In genomic region chr9:127979333-127980055, GRCh38 we compare ENCODE assay signal across 7 cellular contexts. TPM values are rescaled to one million over a fixed set of nuclear protein-coding genes. Genes with fewer than 3 reads are reported as not detected.
DNase-seq lines count a peak whose midpoint lies in the region; ATAC-seq, FAIRE-seq and TF ChIP-seq lines count a peak whose summit lies in the region.

No MANE protein-coding gene starts in this region.

- H2BK5ac ChIP-seq in H1 (ENCODE audit: low read depth, low read length), result no peak overlapping the region

- CTCF ChIA-PET in HCT116 (lab: Charles Lee) (no interaction called here), H1 (lab: Charles Lee; ENCODE audit: partially characterized antibody) (interaction anchor here (0.7 to 7.9 kb wide), 8 partner anchors 22 to 494 kb away, joined by 3 to 49 read pairs (median 5); partner anchors contain the start of gene NAIF1)

- no peak overlapping the region for H2BK120ac ChIP-seq in H1 (replicated peaks; ENCODE audit: low read depth, low read length)

- no peak for TF ChIP-seq EP300 in H1 (IDR thresholded peaks at IDR 0.05; ENCODE audit: borderline replicate concordance in 1 of 2, low read depth in 2 of 2, low read length in 2 of 2)
- no peak for TF ChIP-seq EP300 in transverse colon (IDR thresholded peaks at IDR 0.05; ENCODE audit: low read depth)

- 3% methylated on average over 24 of the region's 24 CpGs; no CpG with 5 or more reads in 1 of the 2 experiments for WGBS in H1 (ENCODE audit: extremely low coverage in 1 of 2, insufficient coverage in 1 of 2, insufficient read length in 1 of 2, insufficient replicate concordance in 2 of 2, low coverage in 1 of 2, low lambda C conversion rate in 2 of 2, missing lambda C conversion rate in 1 of 2), 2 experiments
- WGBS in mesodermal cell (ENCODE audit: insufficient coverage in 2 of 2), 2 experiments, result 0 to 3% methylated on average over 14 to 17 of the region's 24 CpGs
- WGBS in transverse colon (ENCODE audit: low coverage in 1 of 2), 2 donors, result 2% methylated on average over 23 of the region's 24 CpGs; no CpG with 5 or more reads in 1 of the 2 donors

- BruUV-seq in HCT116 (replicated peaks; lab: Mats Ljungman, UMichigan), result no TSS peak

- TF ChIP-seq RAD21 in HCT116 (IDR thresholded peaks at IDR 0.05; ENCODE audit: low read depth) (no peak), H1 (IDR thresholded peaks at IDR 0.05 in 1 of 2, conservative IDR thresholded peaks at IDR 0.05 in 1 of 2; ENCODE audit: low read depth in 2 of 2, low read length in 2 of 2) (0 out of 4 replicates have a peak, but pooled peaks of 1 of the 2 experiments have one; percentile 0)

- H3K14ac ChIP-seq in H1 (ENCODE audit: insufficient read length), result peak overlapping the region; percentile 87

- H3K9ac ChIP-seq in HCT116 (ENCODE audit: low read length), result peak overlapping the region; percentile 73
- peak overlapping the region; percentile 93 for H3K9ac ChIP-seq in SU-DHL-6 (ENCODE audit: low read length)
- peak overlapping the region in 3 of 4 experiments; percentile 38 to 59 (median 58); a peak in 6 of 7 replicates for H3K9ac ChIP-seq in H1 (replicated peaks in 1 of 4; ENCODE audit: extremely low read depth in 1 of 4, low read depth in 3 of 4, low read length in 3 of 4)

- no peak overlapping the region for H3K23ac ChIP-seq in H1 (ENCODE audit: insufficient read length)

- H3K4me1 ChIP-seq in HCT116 (ENCODE audit: control insufficient read depth in 1 of 2, insufficient read depth in 2 of 2, low read length in 2 of 2) (peaks cover 28 to 44% of the 10 kb centered on the region in 2 experiments), H1 (replicated peaks in 1 of 4; ENCODE audit: control insufficient read depth in 3 of 4, insufficient read depth in 4 of 4, low read length in 3 of 4) (peaks cover 4 to 39% (median 30%) of the 10 kb centered on the region in 4 experiments), mesodermal cell (ENCODE audit: control insufficient read depth, insufficient read depth, low read length, poor library complexity, severe bottlenecking) (peaks cover 46% of the 10 kb centered on the region), transverse colon (peaks cover 34 to 55% (median 53%) of the 10 kb centered on the region in 4 donors)

- H3K9me2 ChIP-seq in HCT116 (ENCODE audit: insufficient read depth) (no peaks in the 10 kb centered on the region), SU-DHL-6 (replicated peaks; ENCODE audit: insufficient read depth, low read length) (no peaks in the 10 kb centered on the region)

- H3K18ac ChIP-seq in H1 (ENCODE audit: extremely low read depth, low read length), result peak overlapping the region; percentile 4; the same call in 1 of the 2 replicates

- POLR2A ChIA-PET in HCT116 (lab: Charles Lee), result interaction anchor here (1.8 to 2.8 kb wide), 3 partner anchors 12 to 27 kb away, joined by 5 to 9 read pairs (median 8); no protein-coding TSS in a partner anchor
- POLR2A ChIA-PET in H1 (lab: Charles Lee; ENCODE audit: partially characterized antibody), result interaction anchor here (0.9 to 4.1 kb wide), 12 partner anchors 9 to 122 kb away, joined by 3 to 16 read pairs (median 4); partner anchors contain the start of genes DPM2 and PIP5KL1

- TF ChIP-seq CTCF in HCT116 (IDR thresholded peaks at IDR 0.05 in 2 of 3, conservative IDR thresholded peaks at IDR 0.05 in 1 of 3; ENCODE audit: borderline replicate concordance in 1 of 3, insufficient read depth in 1 of 3, low read depth in 2 of 3, low read length in 2 of 3) (0 out of 6 replicates have a peak, but pooled peaks of 1 of the 3 experiments have one; percentile 4), SU-DHL-6 (IDR thresholded peaks at IDR 0.05; ENCODE audit: insufficient read depth, low read length, poor library complexity, severe bottlenecking) (no peak), H1 (IDR thresholded peaks at IDR 0.05; ENCODE audit: control extremely low read depth in 1 of 3, insufficient read depth in 1 of 3, low read depth in 1 of 3, low read length in 3 of 3) (no peak), transverse colon (IDR thresholded peaks at IDR 0.05) (peak in 1 of 5 experiments; percentile 15), omental fat pad (IDR thresholded peaks at IDR 0.05) (no peak)

- no peaks in the 10 kb centered on the region for H3K9me3 ChIP-seq in HCT116 (ENCODE audit: control insufficient read depth in 1 of 2, insufficient read depth in 1 of 2, low read depth in 1 of 2, low read length in 2 of 2)
- H3K9me3 ChIP-seq in SU-DHL-6 (ENCODE audit: insufficient read depth, low read length), result no peaks in the 10 kb centered on the region
- no peaks in the 10 kb centered on the region for H3K9me3 ChIP-seq in H1 (ENCODE audit: insufficient read depth in 2 of 2, low read depth in 1 of 2, low read length in 1 of 2)
- H3K9me3 ChIP-seq in mesodermal cell (ENCODE audit: control insufficient read depth, low read length), result no peaks in the 10 kb centered on the region
- H3K9me3 ChIP-seq in transverse colon, result no peaks in the 10 kb centered on the region

- no peaks in the 10 kb centered on the region for H4K20me1 ChIP-seq in HCT116 (ENCODE audit: insufficient read depth)
- H4K20me1 ChIP-seq in SU-DHL-6 (ENCODE audit: low read depth, low read length), result no peaks in the 10 kb centered on the region; the same call in 1 of the 2 replicates
- H4K20me1 ChIP-seq in H1 (replicated peaks in 1 of 2; ENCODE audit: control insufficient read depth in 1 of 2, insufficient read depth in 2 of 2, low read length in 2 of 2), result peaks cover 40% of the 10 kb centered on the region in 2 experiments

- H2AK5ac ChIP-seq in H1 (ENCODE audit: low read depth, low read length), result no peak overlapping the region

- H2AFZ ChIP-seq in HCT116 (ENCODE audit: low read depth, low read length, poor library complexity, severe bottlenecking), result no peak overlapping the region
- H2AFZ ChIP-seq in SU-DHL-6 (ENCODE audit: low read depth, low read length, severe bottlenecking), result no peak overlapping the region
- H2AFZ ChIP-seq in H1 (ENCODE audit: low read length), result no peak overlapping the region

- peaks cover 36% of the 10 kb centered on the region for H3K79me1 ChIP-seq in H1 (ENCODE audit: low read depth, low read length)

- RAD21 ChIA-PET in HCT116 (lab: Charles Lee; ENCODE audit: low non-redundant PET in 1 of 2, low total read pairs in 2 of 2, uncharacterized antibody in 2 of 2, unreplicated experiment in 2 of 2), result no interaction called here

- H2BK12ac ChIP-seq in H1 (ENCODE audit: low read depth, low read length), result no peak overlapping the region

- no peak overlapping the region; the same call in 1 of the 2 replicates for H4K8ac ChIP-seq in H1 (ENCODE audit: extremely low read depth, insufficient read depth, low read length)

- in situ Hi-C loops in G401 (cut with HindIII; ENCODE audit: low sequenced_read_pairs) (no loop called here), transverse colon (cut with MboI; ENCODE audit: low pct_ligation_motif_present in 1 of 4, low pct_unique_long_range_greater_than_20kb in 1 of 4, low sequenced_read_pairs in 3 of 4) (no loop called here)

- no peak overlapping the region for H2BK15ac ChIP-seq in H1 (ENCODE audit: low read length)

- DNase-seq in G401 (ENCODE audit: low spot score) (peak; percentile 62), HCT116 (ENCODE audit: low read depth, low spot score) (no peak), H1 (ENCODE audit: low read depth in 1 of 2, low spot score in 2 of 2) (peak in 1 of 2 experiments; percentile 77), transverse colon (peak; percentile 75), omental fat pad (ENCODE audit: low spot score) (no peak)

- peaks cover 67% of the 10 kb centered on the region for H3F3A ChIP-seq in SU-DHL-6 (ENCODE audit: insufficient read depth)

- peak overlapping the region; percentile 64 to 87 for H3K4me3 ChIP-seq in HCT116 (replicated peaks in 1 of 2; ENCODE audit: low read depth in 1 of 2, low read length in 2 of 2)
- peak overlapping the region; percentile 95 for H3K4me3 ChIP-seq in SU-DHL-6 (ENCODE audit: insufficient read depth, low read length, poor library complexity, severe bottlenecking)
- H3K4me3 ChIP-seq in H1 (ENCODE audit: extremely low read depth in 1 of 4, insufficient read depth in 2 of 4, low read depth in 3 of 4, low read length in 4 of 4), result peak overlapping the region; percentile 88 to 99 (median 93)
- H3K4me3 ChIP-seq in mesodermal cell (ENCODE audit: extremely low read depth, insufficient read depth, low read length, poor library complexity, severe bottlenecking), result peak overlapping the region; percentile 76
- peak overlapping the region; percentile 74 to 91 (median 90) for H3K4me3 ChIP-seq in transverse colon

- no peak for TF ChIP-seq POLR2A in HCT116 (IDR thresholded peaks at IDR 0.05; ENCODE audit: borderline replicate concordance, extremely low read depth, insufficient read depth, insufficient read length)
- TF ChIP-seq POLR2A in H1 (IDR thresholded peaks at IDR 0.05; ENCODE audit: control extremely low read depth in 1 of 2, low read depth in 2 of 2, low read length in 2 of 2), result no peak
- peak; percentile 51 for TF ChIP-seq POLR2A in transverse colon (IDR thresholded peaks at IDR 0.05)

- intact Hi-C loops in HCT116 (cut with micrococcal nuclease), result no loop called here
- intact Hi-C loops in transverse colon (cut with DNase I; ENCODE audit: low total_unique reads), result loop anchor here (5.0 to 10.0 kb wide), 2 partner anchors 37 to 65 kb away; no protein-coding TSS in a partner anchor

- ATAC-seq in HCT116, result no peak
- no peak for ATAC-seq in omental fat pad (ENCODE audit: low FRiP score)

- no peak overlapping the region for H4K91ac ChIP-seq in H1 (replicated peaks; ENCODE audit: insufficient read length, low read length)

- H3K79me2 ChIP-seq in HCT116 (ENCODE audit: insufficient read depth, low read length), result peaks cover 58% of the 10 kb centered on the region
- peaks cover 63% of the 10 kb centered on the region for H3K79me2 ChIP-seq in SU-DHL-6 (ENCODE audit: insufficient read depth, low read length)
- H3K79me2 ChIP-seq in H1 (ENCODE audit: control insufficient read depth in 1 of 2, insufficient read depth in 2 of 2, low read length in 2 of 2), result peaks cover 22 to 55% of the 10 kb centered on the region in 2 experiments

- H3K56ac ChIP-seq in H1 (replicated peaks; ENCODE audit: insufficient read length, low read depth, low read length), result no peak overlapping the region

- H3K4ac ChIP-seq in H1 (replicated peaks; ENCODE audit: insufficient read length, low read depth, low read length), result no peak overlapping the region

- H3K36me3 ChIP-seq in HCT116 (ENCODE audit: control insufficient read depth in 1 of 2, insufficient read depth in 2 of 2, low read length in 2 of 2), result no peaks in the 10 kb centered on the region
- H3K36me3 ChIP-seq in SU-DHL-6 (ENCODE audit: low read length), result peaks cover 10% of the 10 kb centered on the region; the same call in 1 of the 2 replicates
- no peaks in the 10 kb centered on the region for H3K36me3 ChIP-seq in H1 (ENCODE audit: control insufficient read depth in 2 of 4, insufficient read depth in 4 of 4, low read length in 3 of 4)
- H3K36me3 ChIP-seq in mesodermal cell (ENCODE audit: control insufficient read depth, insufficient read depth, low read length), result no peaks in the 10 kb centered on the region
- no peaks in the 10 kb centered on the region for H3K36me3 ChIP-seq in transverse colon

- H3K27ac ChIP-seq in HCT116 (ENCODE audit: low read depth, low read length) (peak overlapping the region; percentile 95), SU-DHL-6 (ENCODE audit: low read depth, low read length) (peak overlapping the region; percentile 97), H1 (ENCODE audit: low read depth, low read length) (no peak overlapping the region), mesodermal cell (ENCODE audit: low read depth, low read length, severe bottlenecking) (peak overlapping the region; percentile 30), transverse colon (peak overlapping the region; percentile 94 to 98 (median 98))

- peaks cover 7% of the 10 kb centered on the region; the same call in 1 of the 2 replicates for H3K23me2 ChIP-seq in H1 (ENCODE audit: low read depth, low read length)

- H2BK20ac ChIP-seq in H1 (ENCODE audit: low read length), result no peak overlapping the region

- H3K4me2 ChIP-seq in HCT116 (ENCODE audit: low read length) (peak overlapping the region; percentile 91), SU-DHL-6 (ENCODE audit: low read depth, low read length, poor library complexity, severe bottlenecking) (peak overlapping the region; percentile 92), H1 (ENCODE audit: insufficient read depth in 1 of 2, low read depth in 2 of 2, low read length in 2 of 2) (peak overlapping the region; percentile 73 to 97)

- FAIRE-seq in H1 (lab: Jason Lieb, UNC), result no peak

- no peak overlapping the region for H4K5ac ChIP-seq in H1 (ENCODE audit: insufficient read length, low read depth, low read length)

- no peaks in the 10 kb centered on the region for H3K27me3 ChIP-seq in HCT116 (ENCODE audit: insufficient read depth, low read length)
- H3K27me3 ChIP-seq in SU-DHL-6 (ENCODE audit: low read length), result no peaks in the 10 kb centered on the region
- H3K27me3 ChIP-seq in H1 (replicated peaks in 1 of 4; ENCODE audit: control insufficient read depth in 3 of 4, extremely low read depth in 1 of 4, insufficient read depth in 3 of 4, low read length in 3 of 4), result no peaks in the 10 kb centered on the region
- no peaks in the 10 kb centered on the region for H3K27me3 ChIP-seq in transverse colon

RNA-seq across cellular contexts. Expression of gene EEIG1, which starts 1.3 kb away (rescaled TPM):
- total RNA-seq in G401 (2014; rRNA removed; shearing (Covaris generic)), result 12.4 and 18.6 TPM in 2 replicates
- total RNA-seq in HCT116 (2021; ENCODE audit: unreplicated experiment) (44.2 TPM), transverse colon (100 to 1,000 TPM in 2 of 4 donors, 10 to 100 TPM in 2; 77.0 to 230 (median 96.7) TPM), omental fat pad (1 to 10 TPM; 4.8 to 9.0 (median 7.1) TPM)
- 28.1 and 33.1 TPM in 2 replicates for polyA plus RNA-seq in HCT116 (2012)
- total RNA-seq in H1 (2021; fragmentation: NEBNext Ultra II Directional; extraction: Animal tissue kit (Norgen Biotek cat#: 25700)), result 50.8 and 51.3 TPM in 2 replicates
- 29.8 and 61.0 TPM in 2 replicates for polyA plus RNA-seq in H1 (2011; rRNA removed)
- 21.7 TPM for polyA plus RNA-seq in H1 (2011; cell fraction: cytosol; rRNA removed)
- 44.6 TPM for polyA plus RNA-seq in H1 (2011; cell fraction: nucleus; rRNA removed)
- 25.4 to 46.5 TPM (median 38.1 TPM) in 4 replicates for polyA plus RNA-seq in H1 (2012, experiment 1 of 2)
- polyA plus RNA-seq in H1 (2012, experiment 2 of 2), result 23.9 TPM
- polyA plus RNA-seq in H1 (2013, experiment 1 of 2), result 23.7 TPM
- 21.4 TPM for polyA plus RNA-seq in H1 (2013, experiment 2 of 2)
- 17.4 and 17.6 TPM in 2 replicates for polyA minus RNA-seq in H1 (2011; rRNA and poly(A)+ RNA removed)
- polyA minus RNA-seq in H1 (2011; cell fraction: cytosol; rRNA and poly(A)+ RNA removed), result 13.5 TPM
- polyA minus RNA-seq in H1 (2011; cell fraction: nucleus; rRNA and poly(A)+ RNA removed), result 20.7 TPM
- 17.7 TPM for polyA plus RNA-seq in mesodermal cell (2013, experiment 1 of 2)
- polyA plus RNA-seq in mesodermal cell (2013, experiment 2 of 2), result 15.3 TPM

RNA-seq across cellular contexts. Expression of gene DPM2, which starts 41.8 kb away (rescaled TPM):
- 17.1 and 39.0 TPM in 2 replicates for total RNA-seq in G401 (2014; rRNA removed; shearing (Covaris generic))
- total RNA-seq in HCT116 (2021; ENCODE audit: unreplicated experiment), result 54.6 TPM
- polyA plus RNA-seq in HCT116 (2012), result 58.0 and 62.6 TPM in 2 replicates
- 45.4 and 48.8 TPM in 2 replicates for total RNA-seq in H1 (2021; fragmentation: NEBNext Ultra II Directional; extraction: Animal tissue kit (Norgen Biotek cat#: 25700))
- polyA plus RNA-seq in H1 (2011; rRNA removed), result 95.4 and 110 TPM in 2 replicates
- polyA plus RNA-seq in H1 (2011; cell fraction: cytosol; rRNA removed), result 55.5 TPM
- polyA plus RNA-seq in H1 (2011; cell fraction: nucleus; rRNA removed), result 67.9 TPM
- polyA plus RNA-seq in H1 (2012, experiment 1 of 2), result 34.5 to 60.4 TPM (median 57.6 TPM) in 4 replicates
- polyA plus RNA-seq in H1 (2012, experiment 2 of 2), result 64.1 TPM
- 39.2 TPM for polyA plus RNA-seq in H1 (2013, experiment 1 of 2)
- 39.2 TPM for polyA plus RNA-seq in H1 (2013, experiment 2 of 2)
- polyA minus RNA-seq in H1 (2011; rRNA and poly(A)+ RNA removed), result 37.7 and 56.7 TPM in 2 replicates
- polyA minus RNA-seq in H1 (2011; cell fraction: cytosol; rRNA and poly(A)+ RNA removed), result 37.1 TPM
- polyA minus RNA-seq in H1 (2011; cell fraction: nucleus; rRNA and poly(A)+ RNA removed), result 41.0 TPM
- polyA plus RNA-seq in mesodermal cell (2013, experiment 1 of 2), result 36.4 TPM
- 27.3 TPM for polyA plus RNA-seq in mesodermal cell (2013, experiment 2 of 2)
- total RNA-seq in transverse colon, result 100 to 1,000 TPM in 1 of 4 donors, 10 to 100 TPM in 3; 20.6 to 249 (median 26.3) TPM
- total RNA-seq in omental fat pad, result 10 to 100 TPM in 3 of 4 donors, 1 to 10 TPM in 1; 8.8 to 18.0 (median 13.5) TPM

RNA-seq across cellular contexts. Expression of gene PIP5KL1, which starts 48.9 kb away (rescaled TPM):
- 0.68 and 23.4 TPM in 2 replicates for total RNA-seq in G401 (2014; rRNA removed; shearing (Covaris generic))
- total RNA-seq in HCT116 (2021; ENCODE audit: unreplicated experiment) (37.6 TPM), transverse colon (1 to 10 TPM in 1 of 4 donors, not detected in 3; 4.6 TPM), omental fat pad (1 to 10 TPM in 3 of 4 donors, under 1 TPM in 1; 0.82 to 3.0 (median 1.3) TPM)
- 35.7 and 36.0 TPM in 2 replicates for polyA plus RNA-seq in HCT116 (2012)
- total RNA-seq in H1 (2021; fragmentation: NEBNext Ultra II Directional; extraction: Animal tissue kit (Norgen Biotek cat#: 25700)), result 12.2 and 13.4 TPM in 2 replicates
- polyA plus RNA-seq in H1 (2011; rRNA removed), result 15.4 and 27.4 TPM in 2 replicates
- 15.3 TPM for polyA plus RNA-seq in H1 (2011; cell fraction: cytosol; rRNA removed)
- 42.3 TPM for polyA plus RNA-seq in H1 (2011; cell fraction: nucleus; rRNA removed)
- polyA plus RNA-seq in H1 (2012, experiment 1 of 2), result 11.0 to 14.5 TPM (median 13.0 TPM) in 4 replicates
- polyA plus RNA-seq in H1 (2012, experiment 2 of 2), result 10.5 TPM
- 12.9 TPM for polyA plus RNA-seq in H1 (2013, experiment 1 of 2)
- polyA plus RNA-seq in H1 (2013, experiment 2 of 2), result 11.8 TPM
- polyA minus RNA-seq in H1 (2011; rRNA and poly(A)+ RNA removed), result 1.8 and 4.1 TPM in 2 replicates
- polyA minus RNA-seq in H1 (2011; cell fraction: cytosol; rRNA and poly(A)+ RNA removed), result 16.4 TPM
- 10.7 TPM for polyA minus RNA-seq in H1 (2011; cell fraction: nucleus; rRNA and poly(A)+ RNA removed)
- 1.7 TPM for polyA plus RNA-seq in mesodermal cell (2013, experiment 1 of 2)
- polyA plus RNA-seq in mesodermal cell (2013, experiment 2 of 2), result 1.8 TPM

Comparison
In these comparisons a context has a peak if more than half of its experiments do, and no peak if none do; other contexts are left out.
1. DNase-seq: peak in G401 (single experiment) and transverse colon (single experiment); none in HCT116 (single experiment) and omental fat pad (single experiment).
2. Peak in every context shown above with its lines, with median percentiles within 50 percentile points of each other: H3K4me2 ChIP-seq, H3K4me3 ChIP-seq and H3K9ac ChIP-seq.